In genomic region chr15:76177491-76178040, GRCh38 we compare ENCODE assay signal across 13 cellular contexts.
DNase-seq lines count a peak whose midpoint lies in the region; ATAC-seq, FAIRE-seq and TF ChIP-seq lines count a peak whose summit lies in the region.
"Had no signal": no experiment of that assay in that cellular context is flagged by ENCODE, and none has a peak within 500 bp of the region (broad histone marks: within the 10 kb centered on the region; RNA-seq: fewer than 3 reads in every experiment).

No MANE protein-coding gene starts in this region.

- DNase-seq in H54 (ENCODE audit: insufficient read length, low spot score): peak; percentile 50
- peak; percentile 71 to 94 (median 89) for DNase-seq in adrenal gland
- DNase-seq in cardiac septum (ENCODE audit: low spot score): peak; percentile 83
- DNase-seq in stromal cell of bone marrow (ENCODE audit: low read depth): peak; percentile 75
- no peak for DNase-seq in naive thymus-derived CD8-positive, alpha-beta T cell
- no peak for DNase-seq in hepatocyte (ENCODE audit: low spot score)
- DNase-seq in NCI-H2196 treated with DMSO at 0.1 percent for 48 hours (lab: John Stamatoyannopoulos, UW; ENCODE audit: unreplicated experiment): no peak
- no peak for DNase-seq in inferior parietal cortex (ENCODE audit: extremely low spot score)
- DNase-seq: activated CD4-positive, alpha-beta T cell treated with anti-CD3 and anti-CD28 coated beads, Interleukin-2, amount 10 ng/mL, durations not matched to agents 24 days and 14 days; activated naive CD4-positive, alpha-beta T cell treated with Interleukin-2 at 50 U/mL for 16 hours; NCI-H510A treated with DMSO at 0.1 percent for 48 hours had no signal

- H3K36me3 ChIP-seq in adrenal gland (replicated peaks in 1 of 2) (no peaks in the 10 kb centered on the region), hepatocyte (replicated peaks; ENCODE audit: insufficient read depth, low read depth) (no peaks in the 10 kb centered on the region)
- H3K36me3 ChIP-seq: neural progenitor cell had no signal

- no peak overlapping the region for H3K27ac Mint-ChIP-seq in naive thymus-derived CD8-positive, alpha-beta T cell
- H3K27ac Mint-ChIP-seq: activated CD4-positive, alpha-beta T cell treated with anti-CD3 and anti-CD28 coated beads, Interleukin-2, amount 10 ng/mL, durations not matched to agents 24 days and 14 days had no signal

- H3K4me1 Mint-ChIP-seq in naive thymus-derived CD8-positive, alpha-beta T cell: peaks cover 0 to 2% (median 0%) of the 10 kb centered on the region in 4 donors

- H3K4me3 Mint-ChIP-seq in naive thymus-derived CD8-positive, alpha-beta T cell: no peak overlapping the region
- H3K4me3 Mint-ChIP-seq: activated CD4-positive, alpha-beta T cell treated with anti-CD3 and anti-CD28 coated beads, Interleukin-2, amount 10 ng/mL, durations not matched to agents 24 days and 14 days had no signal

- H3K4me3 ChIP-seq in adrenal gland (no peak overlapping the region), hepatocyte (no peak overlapping the region)
- H3K4me3 ChIP-seq: neural progenitor cell had no signal

- no peaks in the 10 kb centered on the region for H3K9me2 ChIP-seq in hepatocyte (replicated peaks; ENCODE audit: insufficient read depth)

- no peak for ATAC-seq in naive thymus-derived CD8-positive, alpha-beta T cell

- TF ChIP-seq CTCF in adrenal gland (IDR thresholded peaks at IDR 0.05): no peak
- no peak for TF ChIP-seq CTCF in hepatocyte (IDR thresholded peaks at IDR 0.05; ENCODE audit: poor library complexity)

- peaks cover 15 to 36% (median 23%) of the 10 kb centered on the region in 5 donors for H3K27me3 Mint-ChIP-seq in naive thymus-derived CD8-positive, alpha-beta T cell

- WGBS in adrenal gland, 4 donors: 39 to 55% (median 47%) methylated on average over 10 to 15 of the region's 15 CpGs
- WGBS in hepatocyte (ENCODE audit: low lambda C conversion rate, missing lambda C conversion rate): 81% methylated on average over 15 of the region's 15 CpGs

- H3K27me3 ChIP-seq in adrenal gland (no peaks in the 10 kb centered on the region), hepatocyte (no peaks in the 10 kb centered on the region)
- H3K27me3 ChIP-seq: neural progenitor cell had no signal

- H3K27ac ChIP-seq in adrenal gland: peak overlapping the region in 3 of 5 donors; percentile 21 to 69 (median 29)
- H3K27ac ChIP-seq in hepatocyte: no peak overlapping the region
- H3K27ac ChIP-seq: KMS-11, neural progenitor cell had no signal

- peaks cover 0 to 3% (median 0%) of the 10 kb centered on the region in 3 donors for H3K36me3 Mint-ChIP-seq in naive thymus-derived CD8-positive, alpha-beta T cell
- H3K36me3 Mint-ChIP-seq: neural progenitor cell had no signal

- TF ChIP-seq POLR2A in H54 (IDR thresholded peaks at IDR 0.05; ENCODE audit: low read depth, low read length) (0 out of 2 replicates have a peak, but pooled peaks have one; percentile 4), adrenal gland (IDR thresholded peaks at IDR 0.05) (peak in 1 of 2 donors; percentile 75)

- intact Hi-C loops in adrenal gland (cut with DNase I): no loop called here
- intact Hi-C loops in cardiac septum (cut with DNase I): no loop called here

- H3K4me2 ChIP-seq in hepatocyte: no peak overlapping the region
- H3K4me2 ChIP-seq: KMS-11 had no signal

- peaks cover 0 to 2% (median 0%) of the 10 kb centered on the region in 9 donors for H3K9me3 Mint-ChIP-seq in naive thymus-derived CD8-positive, alpha-beta T cell
- H3K9me3 Mint-ChIP-seq: activated CD4-positive, alpha-beta T cell treated with anti-CD3 and anti-CD28 coated beads, Interleukin-2, amount 10 ng/mL, durations not matched to agents 24 days and 14 days had no signal

- H4K20me1 ChIP-seq in hepatocyte (ENCODE audit: insufficient read depth, poor library complexity, severe bottlenecking): no peaks in the 10 kb centered on the region

- H2AFZ ChIP-seq in hepatocyte: no peak overlapping the region
- H2AFZ ChIP-seq: neural progenitor cell had no signal

- H3K9me3 ChIP-seq in adrenal gland (replicated peaks in 1 of 3) (no peaks in the 10 kb centered on the region), hepatocyte (ENCODE audit: low read depth) (no peaks in the 10 kb centered on the region)

- H3K79me2 ChIP-seq in hepatocyte: no peaks in the 10 kb centered on the region

- H3K4me1 ChIP-seq in adrenal gland (replicated peaks in 1 of 2) (peaks cover 0 to 5% of the 10 kb centered on the region in 2 donors), hepatocyte (ENCODE audit: insufficient read depth) (no peaks in the 10 kb centered on the region)

- no peak for FAIRE-seq in H54 (lab: Jason Lieb, UNC)

- POLR2A ChIA-PET in naive thymus-derived CD8-positive, alpha-beta T cell (lab: Charles Lee): no interaction called here

Comparison
In these comparisons a context has a peak if more than half of its experiments do, and no peak if none do; other contexts are left out.
1. DNase-seq: peak in H54 (single experiment), adrenal gland (7 of 7), cardiac septum (single experiment) and stromal cell of bone marrow (single experiment); none in naive thymus-derived CD8-positive, alpha-beta T cell (0 of 10), hepatocyte (single experiment), NCI-H2196 treated with DMSO at 0.1 percent for 48 hours (single experiment) and inferior parietal cortex (single experiment).